In the genomic region with DNA sequence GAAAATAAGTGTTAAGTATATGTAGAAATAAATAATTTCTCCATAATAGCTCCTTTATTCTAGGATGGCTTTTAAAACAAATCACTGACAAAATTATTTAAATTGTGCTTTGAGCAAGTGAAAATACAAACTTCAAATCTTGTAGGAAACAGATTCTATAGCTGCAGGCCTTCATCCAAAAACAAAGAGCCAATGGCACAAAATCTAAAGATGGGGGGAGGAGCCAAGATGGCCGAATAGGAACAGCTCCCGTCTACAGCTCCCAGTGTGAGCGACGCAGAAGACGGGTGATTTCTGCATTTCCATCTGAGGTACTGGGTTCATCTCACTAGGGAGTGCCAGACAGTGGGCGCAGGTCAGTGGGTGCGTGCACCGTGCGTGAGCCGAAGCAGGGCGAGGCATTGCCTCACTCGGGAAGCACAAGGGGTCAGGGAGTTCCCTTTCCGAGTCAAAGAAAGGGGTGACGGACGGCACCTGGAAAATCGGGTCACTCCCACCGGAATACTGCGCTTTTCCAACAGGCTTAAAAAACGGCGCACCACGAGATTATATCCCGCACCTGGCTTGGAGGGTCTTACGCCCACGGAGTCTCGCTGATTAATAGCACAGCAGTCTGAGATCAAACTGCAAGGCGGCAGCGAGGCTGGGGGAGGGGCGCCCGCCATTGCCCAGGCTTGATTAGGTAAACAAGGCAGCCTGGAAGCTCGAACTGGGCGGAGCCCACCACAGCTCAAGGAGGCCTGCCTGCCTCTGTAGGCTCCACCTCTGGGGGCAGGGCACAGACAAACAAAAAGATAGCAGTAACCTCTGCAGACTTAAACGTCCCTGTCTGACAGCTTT, we compare ENCODE assay signal across 6 cellular contexts. TPM values are rescaled to one million over a fixed set of nuclear protein-coding genes. Genes with fewer than 3 reads are reported as not detected.
"Had no signal": no experiment of that assay in that cellular context is flagged by ENCODE, and none has a peak within 500 bp of the region (broad histone marks: within the 10 kb centered on the region; RNA-seq: fewer than 3 reads in every experiment).

No MANE protein-coding gene starts in this region.

RNA-seq across cellular contexts. Expression of a gene that starts 14.1 kb away (rescaled TPM):
- total RNA-seq: activated B cell treated with CpG ODN at 0.5 μM for 24 hours; activated CD4-positive, alpha-beta T cell treated with anti-CD3 and anti-CD28 coated beads, Interleukin-2, amount 10 ng/mL, durations not matched to agents 24 days and 14 days; activated naive CD4-positive, alpha-beta T cell treated with anti-CD3 and anti-CD28 coated beads, Interleukin-2, amount 50 U/mL, for 72 hours; activated T-cell treated with anti-CD3 and anti-CD28 coated beads, Interleukin-2, amount 50 U/mL, for 4 hours; activated T-helper 1 cell treated with anti-CD3 and anti-CD28 coated beads, Interleukin-12 subunit alpha, Interleukin-12 subunit beta, Interleukin-2, Interleukin-4 antibody, amounts not matched to agents 30 ng/mL and 10 ng/mL and 1 ng/mL, durations not matched to agents 14 hours and 24 hours and 36 hours had no signal
- polyA plus RNA-seq: aorta had no signal
